13 cellular contexts compared by ENCODE assay signal in the genomic region with DNA sequence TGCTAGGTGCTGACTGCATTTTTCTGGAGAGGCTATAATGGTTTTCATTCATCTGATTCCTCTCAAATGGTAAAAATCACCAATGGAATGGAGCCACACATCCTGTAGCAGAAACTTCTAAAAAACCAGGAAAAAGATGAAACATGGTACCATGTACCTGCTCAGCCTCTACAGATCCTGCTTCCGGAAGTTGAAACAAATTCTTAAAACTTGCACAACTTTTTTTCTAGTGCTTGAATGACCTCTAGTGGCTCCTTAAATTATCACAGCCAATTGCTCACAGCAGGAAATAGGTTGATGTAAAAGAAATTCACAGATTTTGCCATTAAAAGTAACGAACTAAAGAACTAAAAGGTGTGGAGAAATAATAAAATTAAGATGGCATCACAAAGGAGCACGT. TPM values are rescaled to one million over a fixed set of nuclear protein-coding genes. Genes with fewer than 3 reads are reported as not detected.
A peak's percentile ranks its signal among the peaks of the same experiment; 100 is the strongest.
DNase-seq lines count a peak whose midpoint lies in the region; ATAC-seq, FAIRE-seq and TF ChIP-seq lines count a peak whose summit lies in the region.
"Not testable (repeated sequence)": the region's sequence is repeated elsewhere in the genome, so short reads cannot be mapped to it uniquely, and the experiment has no call there.
"Had no signal": no experiment of that assay in that cellular context is flagged by ENCODE, and none has a peak within 500 bp of the region (broad histone marks: within the 10 kb centered on the region; RNA-seq: fewer than 3 reads in every experiment).

No MANE protein-coding gene starts in this region.

- CTCF ChIA-PET in A549 (lab: Yijun Ruan, JAX); CD8-positive, alpha-beta T cell (lab: Charles Lee): not testable (repeated sequence)

- peak in 1 of 2 experiments; percentile 25; a peak in 2 of 5 replicates for TF ChIP-seq RAD21 in A549 (conservative IDR thresholded peaks at IDR 0.05 in 1 of 2, IDR thresholded peaks at IDR 0.05 in 1 of 2)
- 0 out of 2 replicates have a peak, but pooled peaks have one; percentile 5 for TF ChIP-seq RAD21 in Ishikawa (IDR thresholded peaks at IDR 0.05; ENCODE audit: low read depth)

- not testable (repeated sequence) for TF ChIP-seq POLR2A in A549 (IDR thresholded peaks at IDR 0.05; ENCODE audit: low read length)

- not testable (repeated sequence) for H3K27ac Mint-ChIP-seq in CD8-positive, alpha-beta T cell; endodermal cell; naive B cell

- intact Hi-C loops in CD8-positive, alpha-beta T cell (cut with DNase I, micrococcal nuclease); ascending aorta (cut with DNase I); left ventricle myocardium inferior (cut with micrococcal nuclease): not testable (repeated sequence)

- H3K27me3 Mint-ChIP-seq in CD8-positive, alpha-beta T cell (ENCODE audit: low read depth); endodermal cell (ENCODE audit: insufficient read depth); naive B cell: not testable (repeated sequence)

- H3K36me3 ChIP-seq in CD8-positive, alpha-beta T cell (ENCODE audit: insufficient read depth, low read length); ascending aorta; endodermal cell (ENCODE audit: control insufficient read depth, insufficient read depth, low read length); left ventricle myocardium inferior; small intestine (ENCODE audit: control insufficient read depth in 2 of 2, insufficient read depth in 2 of 2, low read length in 2 of 2): not testable (repeated sequence)

- not testable (repeated sequence) for H3K27me3 ChIP-seq in CD8-positive, alpha-beta T cell (ENCODE audit: insufficient read depth, low read length); ascending aorta; endodermal cell (ENCODE audit: control insufficient read depth, insufficient read depth, low read length, poor library complexity, severe bottlenecking); left ventricle myocardium inferior (ENCODE audit: low read depth); small intestine (ENCODE audit: control insufficient read depth in 2 of 2, insufficient read depth in 2 of 2, low read length in 2 of 2)

- DNase-seq in A549 (ENCODE audit: low read depth in 1 of 2, low spot score in 1 of 2); CD8-positive, alpha-beta T cell; ascending aorta (ENCODE audit: low spot score in 2 of 2); endodermal cell; left ventricle myocardium inferior; small intestine: not testable (repeated sequence)
- DNase-seq in naive B cell: peak; percentile 4

- H3K4me3 Mint-ChIP-seq in CD8-positive, alpha-beta T cell; endodermal cell; naive B cell: not testable (repeated sequence)

- POLR2A ChIA-PET in A549 (lab: Yijun Ruan, JAX); CD8-positive, alpha-beta T cell (lab: Charles Lee): not testable (repeated sequence)

- H3K9ac ChIP-seq in endodermal cell (ENCODE audit: extremely low read depth, low read length, poor library complexity, severe bottlenecking): not testable (repeated sequence)

- not testable (repeated sequence) for H3K9me3 Mint-ChIP-seq in CD8-positive, alpha-beta T cell; endodermal cell; naive B cell

- not testable (repeated sequence) for H3K4me1 ChIP-seq in A549; CD8-positive, alpha-beta T cell (ENCODE audit: insufficient read depth, low read length); ascending aorta; endodermal cell (ENCODE audit: control insufficient read depth, insufficient read depth, low read length); left ventricle myocardium inferior; small intestine (ENCODE audit: control insufficient read depth in 2 of 2, insufficient read depth in 1 of 2, low read depth in 1 of 2, low read length in 1 of 2)

- H3K4me3 ChIP-seq in A549; CD8-positive, alpha-beta T cell (ENCODE audit: low read depth, low read length); ascending aorta; endodermal cell (ENCODE audit: low read length); left ventricle myocardium inferior; small intestine (ENCODE audit: low read depth in 1 of 2, low read length in 2 of 2): not testable (repeated sequence)

- TF ChIP-seq CTCF in A549 (IDR thresholded peaks at IDR 0.05) (peak; percentile 34; the same call in 2 of the 3 replicates), ascending aorta (IDR thresholded peaks at IDR 0.05) (peak in 2 of 3 experiments; percentile 9 to 39), endodermal cell (conservative IDR thresholded peaks at IDR 0.05) (peak; percentile 60), left ventricle myocardium inferior (IDR thresholded peaks at IDR 0.05; ENCODE audit: borderline replicate concordance) (peak; percentile 44)
- TF ChIP-seq CTCF in CD8-positive, alpha-beta T cell (IDR thresholded peaks at IDR 0.05): peak; percentile 20

- WGBS in A549 (ENCODE audit: missing lambda C conversion rate): 0% methylated on average over 2 of the region's 3 CpGs
- no CpG with 5 or more reads among the region's 3 CpGs for WGBS in endodermal cell (ENCODE audit: insufficient coverage in 1 of 2, insufficient read length in 1 of 2), 2 experiments
- WGBS in small intestine, 3 donors: 0 to 1% (median 0%) methylated on average over 2 of the region's 3 CpGs

- not testable (repeated sequence) for H3K9me3 ChIP-seq in A549; CD8-positive, alpha-beta T cell (ENCODE audit: low read length); ascending aorta; endodermal cell (ENCODE audit: control insufficient read depth, low read length); left ventricle myocardium inferior (replicated peaks); small intestine (ENCODE audit: control insufficient read depth, low read depth)

- not testable (repeated sequence) for H3K4me2 ChIP-seq in A549

- TF ChIP-seq EP300 in A549 (IDR thresholded peaks at IDR 0.05); Ishikawa (IDR thresholded peaks at IDR 0.05; ENCODE audit: borderline replicate concordance): not testable (repeated sequence)

- not testable (repeated sequence) for H3K27ac ChIP-seq in A549; CD8-positive, alpha-beta T cell (ENCODE audit: low read depth, low read length); ascending aorta; endodermal cell (ENCODE audit: low read depth, low read length); left ventricle myocardium inferior (replicated peaks); small intestine (ENCODE audit: low read depth in 1 of 2, low read length in 1 of 2)

- 0 out of 6 replicates have a peak, but pooled peaks of 1 of the 2 experiments have one; percentile 24 for ATAC-seq in A549
- not testable (repeated sequence) for ATAC-seq in CD8-positive, alpha-beta T cell; naive B cell (ENCODE audit: low read depth in 2 of 2)

- H3K4me1 Mint-ChIP-seq in CD8-positive, alpha-beta T cell (ENCODE audit: low read depth); endodermal cell; naive B cell: not testable (repeated sequence)

- not testable (repeated sequence) for FAIRE-seq in A549 (lab: Jason Lieb, UNC)
- FAIRE-seq in small intestine (lab: Jason Lieb, UNC): peak; percentile 67

- not testable (repeated sequence) for H3K36me3 Mint-ChIP-seq in CD8-positive, alpha-beta T cell; endodermal cell (ENCODE audit: low read depth); naive B cell

RNA-seq across cellular contexts. Expression of gene GOLGA8K, which starts 4.8 kb away (rescaled TPM):
- polyA plus RNA-seq in A549 (2011; rRNA removed) (0.77 and 0.83 TPM in 2 replicates), A549 (2017; fragmentation: RNase III; extraction: RNeasy Plus Mini Kit Qiagen cat#74134 plus additional on column Dnase treatment) (0.43 to 0.87 TPM (median 0.75 TPM) in 3 replicates), naive B cell (ENCODE audit: low read depth in 6 of 6) (not detected), small intestine (under 1 TPM in 1 of 3 donors, not detected in 2; 0.07 TPM)
- 0.08 and 0.12 TPM in 2 replicates for polyA plus RNA-seq in A549 (2012; cell fraction: cytosol; rRNA removed)
- 1.2 and 1.6 TPM in 2 replicates for polyA plus RNA-seq in A549 (2012; cell fraction: nucleus; rRNA removed)
- 1.5 and 1.9 TPM in 2 replicates for polyA minus RNA-seq in A549 (2011; rRNA and poly(A)+ RNA removed)
- total RNA-seq in CD8-positive, alpha-beta T cell: not detected
- total RNA-seq in ascending aorta (not detected), endodermal cell (under 1 TPM; 0.20 to 0.91 TPM), left ventricle myocardium inferior (0.80 TPM)
- 0.36 TPM for polyA plus RNA-seq in endodermal cell (2013, experiment 1 of 2)
- polyA plus RNA-seq in endodermal cell (2013, experiment 2 of 2): not detected
- total RNA-seq: Caco-2, G401, gastrocnemius medialis had no signal

RNA-seq across cellular contexts. Expression of gene GOLGA8O, which starts 47.5 kb away (rescaled TPM):
- 1.0 TPM in 2 replicates for polyA plus RNA-seq in A549 (2011; rRNA removed)
- 0.17 and 0.25 TPM in 2 replicates for polyA plus RNA-seq in A549 (2012; cell fraction: cytosol; rRNA removed)
- polyA plus RNA-seq in A549 (2012; cell fraction: nucleus; rRNA removed): 1.2 and 2.2 TPM in 2 replicates
- 0.28 to 0.51 TPM (median 0.39 TPM) in 3 replicates for polyA plus RNA-seq in A549 (2017; fragmentation: RNase III; extraction: RNeasy Plus Mini Kit Qiagen cat#74134 plus additional on column Dnase treatment)
- polyA minus RNA-seq in A549 (2011; rRNA and poly(A)+ RNA removed): 0.73 TPM in 1 of 2 replicates, not detected in the other
- total RNA-seq in CD8-positive, alpha-beta T cell: 1 to 10 TPM in 1 of 2 experiments, under 1 TPM in 1; 0.95 to 1.8 TPM
- not detected for total RNA-seq in ascending aorta
- total RNA-seq in endodermal cell: 1 to 10 TPM in 1 of 2 donors, not detected in 1; 1.0 TPM
- polyA plus RNA-seq in endodermal cell (2013, experiment 1 of 2): 0.14 TPM
- polyA plus RNA-seq in endodermal cell (2013, experiment 2 of 2): not detected
- total RNA-seq in left ventricle myocardium inferior: 1.2 TPM
- not detected for polyA plus RNA-seq in naive B cell (ENCODE audit: low read depth in 6 of 6)
- under 1 TPM in 2 of 3 donors, not detected in 1; 0.15 to 0.27 TPM for polyA plus RNA-seq in small intestine
- total RNA-seq: Caco-2, G401, RPMI7951, SJCRH30 had no signal
